10 cellular contexts compared by ENCODE assay signal in the genomic region with DNA sequence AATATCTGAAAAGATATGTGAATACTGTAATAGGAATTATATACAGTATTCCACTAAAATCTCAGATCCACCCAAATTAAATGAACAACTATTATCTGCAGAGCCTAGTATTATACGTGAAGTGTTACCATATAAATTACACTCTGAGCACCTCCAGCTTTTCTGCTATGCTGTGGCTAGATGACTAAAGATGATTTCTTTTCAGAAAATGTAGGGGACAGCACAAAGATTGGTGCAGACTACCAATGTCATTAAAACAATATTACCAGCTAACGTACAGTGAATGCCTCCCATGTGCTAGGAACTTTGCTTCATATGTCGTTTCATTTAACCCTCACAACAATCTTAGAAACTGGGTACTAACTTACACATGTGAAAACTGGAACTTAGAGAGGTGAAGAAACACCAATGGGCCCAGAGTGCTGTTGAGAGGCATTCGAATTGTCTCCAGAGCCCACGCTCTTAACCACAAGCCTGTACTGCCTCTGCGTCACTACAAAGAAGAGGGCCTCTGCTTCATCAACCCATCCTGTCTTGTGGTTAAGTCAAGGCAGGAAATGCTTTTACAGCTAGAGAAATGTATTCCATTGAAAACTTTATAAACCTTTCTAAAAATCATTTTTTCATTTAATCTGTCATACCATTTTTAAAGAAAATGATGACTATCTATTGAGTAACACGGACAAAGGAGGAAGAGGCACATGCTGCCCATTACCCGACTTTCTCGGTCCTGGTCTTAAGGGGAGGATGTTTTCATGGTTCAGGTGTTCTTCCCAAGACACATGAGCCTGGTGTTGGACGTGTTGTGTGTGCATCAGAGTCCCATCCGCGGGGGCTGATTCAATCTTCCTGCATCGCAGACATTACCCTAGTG. TPM values are rescaled to one million over a fixed set of nuclear protein-coding genes. Genes with fewer than 3 reads are reported as not detected.
DNase-seq lines count a peak whose midpoint lies in the region; ATAC-seq and TF ChIP-seq lines count a peak whose summit lies in the region.
"Had no signal": no experiment of that assay in that cellular context is flagged by ENCODE, and none has a peak within 500 bp of the region (broad histone marks: within the 10 kb centered on the region; RNA-seq: fewer than 3 reads in every experiment).

No MANE protein-coding gene starts in this region.

- DNase-seq in T follicular helper cell (ENCODE audit: low read depth) = peak; percentile 52
- DNase-seq in amniotic epithelial cell (ENCODE audit: low read depth) = peak; percentile 33
- peak; percentile 46 for DNase-seq in stimulated activated CD4-positive, alpha-beta T cell treated with anti-CD3 and anti-CD28 coated beads, Interleukin-2, amount 100 ng/mL, for 48 hours
- DNase-seq in NCI-H2107 treated with DMSO at 0.1 percent for 48 hours (lab: John Stamatoyannopoulos, UW; ENCODE audit: unreplicated experiment) = no peak
- DNase-seq in Calu3 = no peak
- DNase-seq in NCI-H1105 treated with DMSO at 0.1 percent for 48 hours (lab: John Stamatoyannopoulos, UW) = no peak

- no peaks in the 10 kb centered on the region for H3K9me3 Mint-ChIP-seq in Calu3 (ENCODE audit: low read depth, unreplicated experiment)

- TF ChIP-seq CTCF in Calu3 (IDR thresholded peaks at IDR 0.05; ENCODE audit: unreplicated experiment) = no peak

- no peaks in the 10 kb centered on the region for H3K4me1 Mint-ChIP-seq in Calu3 (ENCODE audit: low read depth, unreplicated experiment)

- no TSS peak for BruUV-seq in Calu3 (replicated peaks; lab: Mats Ljungman, UMichigan)

- intact Hi-C loops in Calu3 (cut with micrococcal nuclease; ENCODE audit: unreplicated experiment) = no loop called here

- H3K27ac Mint-ChIP-seq in Calu3 (ENCODE audit: unreplicated experiment) = no peak overlapping the region

- no peak overlapping the region for H3K4me3 Mint-ChIP-seq in Calu3 (ENCODE audit: low read depth, unreplicated experiment)

- CTCF ChIA-PET in Calu3 (lab: Charles Lee) = no interaction called here

- H3K36me3 Mint-ChIP-seq in Calu3 (ENCODE audit: insufficient read depth, unreplicated experiment) = no peaks in the 10 kb centered on the region

- peak; percentile 95 for ATAC-seq in GM18867 (IDR thresholded peaks at IDR 0.05; ENCODE audit: unreplicated experiment)
- peak; percentile 85 for ATAC-seq in HG02981 (IDR thresholded peaks at IDR 0.05; ENCODE audit: unreplicated experiment)

- no peaks in the 10 kb centered on the region for H3K27me3 Mint-ChIP-seq in Calu3 (ENCODE audit: unreplicated experiment)

RNA-seq across cellular contexts. Expression of a gene that starts 1.3 kb away (rescaled TPM):
- 0.09 and 0.12 TPM in 2 replicates for total RNA-seq in Calu3 (2022)
- total RNA-seq: kidney epithelial cell, LHCN-M2 had no signal

RNA-seq across cellular contexts. Expression of a gene that starts 13.2 kb away (rescaled TPM):
- total RNA-seq in Calu3 (2022) = 18.8 and 19.3 TPM in 2 replicates

Comparison
In these comparisons a context has a peak if more than half of its experiments do, and no peak if none do; other contexts are left out.
1. DNase-seq: peak in T follicular helper cell (single experiment), amniotic epithelial cell (single experiment) and stimulated activated CD4-positive, alpha-beta T cell treated with anti-CD3 and anti-CD28 coated beads, Interleukin-2, amount 100 ng/mL, for 48 hours (2 of 2); none in NCI-H2107 treated with DMSO at 0.1 percent for 48 hours (single experiment), Calu3 (single experiment) and NCI-H1105 treated with DMSO at 0.1 percent for 48 hours (single experiment).